ENCODE assay signal across 2 cellular contexts in the genomic region with DNA sequence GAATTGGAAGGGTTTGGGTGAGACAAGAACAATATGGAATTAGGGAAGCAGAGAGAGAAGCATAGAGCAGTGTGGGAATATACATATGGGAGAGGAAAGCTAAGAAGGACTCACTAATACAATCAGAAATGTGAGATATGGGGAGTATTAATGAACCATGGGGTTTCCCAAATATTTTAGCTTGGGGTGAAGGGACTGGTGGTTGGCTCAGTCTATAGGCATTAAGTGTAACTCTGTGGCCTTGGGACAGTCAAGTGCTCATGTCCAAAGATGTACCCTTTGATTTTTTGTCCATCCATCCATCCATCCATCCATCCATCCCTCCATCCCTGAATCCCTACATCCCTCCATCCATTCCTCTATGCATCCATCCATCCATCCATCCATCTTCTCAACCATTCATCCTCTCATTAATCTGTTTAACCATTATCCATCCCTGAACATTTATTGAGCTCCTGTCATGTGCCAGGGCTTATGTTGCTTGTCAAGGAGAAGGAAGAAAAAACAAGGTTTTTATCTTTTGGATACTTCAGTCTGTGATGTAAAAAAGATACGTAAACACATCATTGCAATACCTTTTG.
TF ChIP-seq lines count a peak whose summit lies in the region.

No MANE protein-coding gene starts in this region.

TF ChIP-seq in HepG2, 621 proteins besides CTCF, POLR2A, EP300 and RAD21:
- TF ChIP-seq ZNF205 (CRISPR knock-in tag; IDR thresholded peaks at IDR 0.05) (no peak), HNRNPK (IDR thresholded peaks at IDR 0.05; ENCODE audit: low read depth, low read length, poor library complexity, severe bottlenecking) (peak; percentile 87)
- TF ChIP-seq, protein P1, sequence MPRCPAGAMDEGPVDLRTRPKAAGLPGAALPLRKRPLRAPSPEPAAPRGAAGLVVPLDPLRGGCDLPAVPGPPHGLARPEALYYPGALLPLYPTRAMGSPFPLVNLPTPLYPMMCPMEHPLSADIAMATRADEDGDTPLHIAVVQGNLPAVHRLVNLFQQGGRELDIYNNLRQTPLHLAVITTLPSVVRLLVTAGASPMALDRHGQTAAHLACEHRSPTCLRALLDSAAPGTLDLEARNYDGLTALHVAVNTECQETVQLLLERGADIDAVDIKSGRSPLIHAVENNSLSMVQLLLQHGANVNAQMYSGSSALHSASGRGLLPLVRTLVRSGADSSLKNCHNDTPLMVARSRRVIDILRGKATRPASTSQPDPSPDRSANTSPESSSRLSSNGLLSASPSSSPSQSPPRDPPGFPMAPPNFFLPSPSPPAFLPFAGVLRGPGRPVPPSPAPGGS (CRISPR knock-in tag; IDR thresholded peaks at IDR 0.05) = no peak
- TF ChIP-seq, protein P2, sequence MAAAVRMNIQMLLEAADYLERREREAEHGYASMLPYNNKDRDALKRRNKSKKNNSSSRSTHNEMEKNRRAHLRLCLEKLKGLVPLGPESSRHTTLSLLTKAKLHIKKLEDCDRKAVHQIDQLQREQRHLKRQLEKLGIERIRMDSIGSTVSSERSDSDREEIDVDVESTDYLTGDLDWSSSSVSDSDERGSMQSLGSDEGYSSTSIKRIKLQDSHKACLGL (CRISPR knock-in tag; IDR thresholded peaks at IDR 0.05) = no peak

TF ChIP-seq in HEK293, 187 proteins besides CTCF, POLR2A, EP300 and RAD21:
- TF ChIP-seq ZNF433 (tag by site-specific recombination; IDR thresholded peaks at IDR 0.05; ENCODE audit: low read depth) (no peak), ZNF623 (tag by site-specific recombination; IDR thresholded peaks at IDR 0.05) (no peak), ZNF366 (tag by site-specific recombination; conservative IDR thresholded peaks at IDR 0.05) (peak; percentile 57)
- TF ChIP-seq, protein P3, sequence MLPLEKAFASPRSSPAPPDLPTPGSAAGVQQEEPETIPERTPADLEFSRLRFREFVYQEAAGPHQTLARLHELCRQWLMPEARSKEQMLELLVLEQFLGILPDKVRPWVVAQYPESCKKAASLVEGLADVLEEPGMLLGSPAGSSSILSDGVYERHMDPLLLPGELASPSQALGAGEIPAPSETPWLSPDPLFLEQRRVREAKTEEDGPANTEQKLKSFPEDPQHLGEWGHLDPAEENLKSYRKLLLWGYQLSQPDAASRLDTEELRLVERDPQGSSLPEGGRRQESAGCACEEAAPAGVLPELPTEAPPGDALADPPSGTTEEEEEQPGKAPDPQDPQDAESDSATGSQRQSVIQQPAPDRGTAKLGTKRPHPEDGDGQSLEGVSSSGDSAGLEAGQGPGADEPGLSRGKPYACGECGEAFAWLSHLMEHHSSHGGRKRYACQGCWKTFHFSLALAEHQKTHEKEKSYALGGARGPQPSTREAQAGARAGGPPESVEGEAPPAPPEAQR (tag by site-specific recombination; IDR thresholded peaks at IDR 0.05) = no peak
